8 cellular contexts compared by ENCODE assay signal in genomic region chr4:165872443-165873297, GRCh38. TPM values are rescaled to one million over a fixed set of nuclear protein-coding genes. Genes with fewer than 3 reads are reported as not detected.
DNase-seq lines count a peak whose midpoint lies in the region; ATAC-seq and TF ChIP-seq lines count a peak whose summit lies in the region.

Gene TLL1, plus strand, starts transcription at chr4:165873237. Its CDS starts 668 bp downstream, at chr4:165873905.

- no peak for TF ChIP-seq POLR2A in uterus (IDR thresholded peaks at IDR 0.05)

- H3K27ac Mint-ChIP-seq in chondrocyte (ENCODE audit: unreplicated experiment) (peak within 1 kb of the TSS; percentile 61), natural killer cell (no peak within 1 kb of the TSS)

- peaks cover 21% of the 10 kb centered on the region for H3K27me3 Mint-ChIP-seq in chondrocyte (ENCODE audit: low read depth)
- H3K27me3 Mint-ChIP-seq in natural killer cell (ENCODE audit: low read depth in 2 of 2): peaks cover 22 to 30% of the 10 kb centered on the region in 2 donors

- H3K36me3 ChIP-seq in uterus: no peaks in the 10 kb centered on the region

- DNase-seq in AG04450 (ENCODE audit: low read depth, low spot score) (no peak), chondrocyte (ENCODE audit: low spot score) (peak; percentile 48), lung microvascular endothelial cell (ENCODE audit: low read depth in 2 of 2) (peak; percentile 16 to 83), uterus (no peak), natural killer cell (no peak), CD1c-positive myeloid dendritic cell (ENCODE audit: extremely low spot score) (no peak), SKM-1 (lab: John Stamatoyannopoulos, UW; ENCODE audit: unreplicated experiment) (no peak)

- no peak for TF ChIP-seq CTCF in AG04450 (IDR thresholded peaks at IDR 0.05; ENCODE audit: low read depth, low read length)
- TF ChIP-seq CTCF in chondrocyte (IDR thresholded peaks at IDR 0.05): no peak
- no peak for TF ChIP-seq CTCF in uterus (IDR thresholded peaks at IDR 0.05)
- no peak for TF ChIP-seq CTCF in natural killer cell (IDR thresholded peaks at IDR 0.05)

- H3K4me3 ChIP-seq in AG04450 (ENCODE audit: low read depth, low read length) (peak within 1 kb of the TSS; percentile 25), uterus (peak within 1 kb of the TSS; percentile 27 to 34)

- H3K9me3 ChIP-seq in AG04450 (ENCODE audit: control insufficient read depth, insufficient read depth, low read length) (no peaks in the 10 kb centered on the region; the same call in 1 of the 2 replicates), uterus (no peaks in the 10 kb centered on the region)

- H3K36me3 Mint-ChIP-seq in chondrocyte (ENCODE audit: low read depth): no peaks in the 10 kb centered on the region
- peaks cover 16% of the 10 kb centered on the region for H3K36me3 Mint-ChIP-seq in natural killer cell

- H3K4me1 ChIP-seq in uterus: no peaks in the 10 kb centered on the region

- ATAC-seq in natural killer cell: no peak

- no peak for TF ChIP-seq RAD21 in Ishikawa (IDR thresholded peaks at IDR 0.05; ENCODE audit: low read depth)

- H3K4me1 Mint-ChIP-seq in chondrocyte (ENCODE audit: low read depth) (peaks cover 37% of the 10 kb centered on the region), natural killer cell (no peaks in the 10 kb centered on the region)

- H3K9me3 Mint-ChIP-seq in chondrocyte (ENCODE audit: low read depth): no peaks in the 10 kb centered on the region
- peaks cover 0 to 2% of the 10 kb centered on the region in 2 donors for H3K9me3 Mint-ChIP-seq in natural killer cell

- H3K27me3 ChIP-seq in AG04450 (ENCODE audit: control insufficient read depth, insufficient read depth, low read length) (peaks cover 26% of the 10 kb centered on the region), uterus (no peaks in the 10 kb centered on the region)

- H3K27ac ChIP-seq in AG04450 (ENCODE audit: low read depth, low read length): no peak within 1 kb of the TSS
- peak within 1 kb of the TSS; percentile 43 to 45 for H3K27ac ChIP-seq in uterus

- no peak for TF ChIP-seq EP300 in Ishikawa (IDR thresholded peaks at IDR 0.05; ENCODE audit: borderline replicate concordance)

- POLR2A ChIA-PET in AG04450 (lab: Yijun Ruan, JAX): no interaction called here

- intact Hi-C loops in uterus (cut with DNase I; ENCODE audit: low total_unique reads): no loop called here
- intact Hi-C loops in natural killer cell (cut with micrococcal nuclease): no loop called here

- CTCF ChIA-PET in AG04450 (lab: Charles Lee): no interaction called here

- peak within 1 kb of the TSS; percentile 69 for H3K4me3 Mint-ChIP-seq in chondrocyte (ENCODE audit: unreplicated experiment)
- no peak within 1 kb of the TSS for H3K4me3 Mint-ChIP-seq in natural killer cell

TF ChIP-seq in Ishikawa, 13 proteins besides CTCF, POLR2A, EP300 and RAD21:
- TF ChIP-seq, protein P1, sequence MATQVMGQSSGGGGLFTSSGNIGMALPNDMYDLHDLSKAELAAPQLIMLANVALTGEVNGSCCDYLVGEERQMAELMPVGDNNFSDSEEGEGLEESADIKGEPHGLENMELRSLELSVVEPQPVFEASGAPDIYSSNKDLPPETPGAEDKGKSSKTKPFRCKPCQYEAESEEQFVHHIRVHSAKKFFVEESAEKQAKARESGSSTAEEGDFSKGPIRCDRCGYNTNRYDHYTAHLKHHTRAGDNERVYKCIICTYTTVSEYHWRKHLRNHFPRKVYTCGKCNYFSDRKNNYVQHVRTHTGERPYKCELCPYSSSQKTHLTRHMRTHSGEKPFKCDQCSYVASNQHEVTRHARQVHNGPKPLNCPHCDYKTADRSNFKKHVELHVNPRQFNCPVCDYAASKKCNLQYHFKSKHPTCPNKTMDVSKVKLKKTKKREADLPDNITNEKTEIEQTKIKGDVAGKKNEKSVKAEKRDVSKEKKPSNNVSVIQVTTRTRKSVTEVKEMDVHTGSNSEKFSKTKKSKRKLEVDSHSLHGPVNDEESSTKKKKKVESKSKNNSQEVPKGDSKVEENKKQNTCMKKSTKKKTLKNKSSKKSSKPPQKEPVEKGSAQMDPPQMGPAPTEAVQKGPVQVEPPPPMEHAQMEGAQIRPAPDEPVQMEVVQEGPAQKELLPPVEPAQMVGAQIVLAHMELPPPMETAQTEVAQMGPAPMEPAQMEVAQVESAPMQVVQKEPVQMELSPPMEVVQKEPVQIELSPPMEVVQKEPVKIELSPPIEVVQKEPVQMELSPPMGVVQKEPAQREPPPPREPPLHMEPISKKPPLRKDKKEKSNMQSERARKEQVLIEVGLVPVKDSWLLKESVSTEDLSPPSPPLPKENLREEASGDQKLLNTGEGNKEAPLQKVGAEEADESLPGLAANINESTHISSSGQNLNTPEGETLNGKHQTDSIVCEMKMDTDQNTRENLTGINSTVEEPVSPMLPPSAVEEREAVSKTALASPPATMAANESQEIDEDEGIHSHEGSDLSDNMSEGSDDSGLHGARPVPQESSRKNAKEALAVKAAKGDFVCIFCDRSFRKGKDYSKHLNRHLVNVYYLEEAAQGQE (IDR thresholded peaks at IDR 0.05; ENCODE audit: low read depth): no peak
- TF ChIP-seq CREB1 (IDR thresholded peaks at IDR 0.05; ENCODE audit: low read depth) (no peak), FOXM1 (IDR thresholded peaks at IDR 0.05; ENCODE audit: borderline replicate concordance, low read depth) (no peak), ZBTB7A (IDR thresholded peaks at IDR 0.05; ENCODE audit: low read depth) (no peak), CEBPB (IDR thresholded peaks at IDR 0.05) (no peak), EGR1 (IDR thresholded peaks at IDR 0.05) (no peak), TCF12 (IDR thresholded peaks at IDR 0.05; ENCODE audit: low read depth) (no peak), YY1 (IDR thresholded peaks at IDR 0.05; ENCODE audit: low read depth) (no peak), TAF1 (IDR thresholded peaks at IDR 0.05; ENCODE audit: low read depth) (no peak; the same call in 1 of the 2 replicates), NFIC (IDR thresholded peaks at IDR 0.05) (no peak), MAX (IDR thresholded peaks at IDR 0.05) (peak; percentile 44; the same call in 1 of the 2 replicates)
- TF ChIP-seq, protein P2, sequence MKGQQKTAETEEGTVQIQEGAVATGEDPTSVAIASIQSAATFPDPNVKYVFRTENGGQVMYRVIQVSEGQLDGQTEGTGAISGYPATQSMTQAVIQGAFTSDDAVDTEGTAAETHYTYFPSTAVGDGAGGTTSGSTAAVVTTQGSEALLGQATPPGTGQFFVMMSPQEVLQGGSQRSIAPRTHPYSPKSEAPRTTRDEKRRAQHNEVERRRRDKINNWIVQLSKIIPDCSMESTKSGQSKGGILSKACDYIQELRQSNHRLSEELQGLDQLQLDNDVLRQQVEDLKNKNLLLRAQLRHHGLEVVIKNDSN (IDR thresholded peaks at IDR 0.05): peak; percentile 75

RNA-seq across cellular contexts. Expression of gene TLL1, which starts in this region (rescaled TPM):
- polyA plus RNA-seq in AG04450 (2011; rRNA removed): not detected in 2 replicates
- not detected in 2 replicates for polyA minus RNA-seq in AG04450 (2011; rRNA and poly(A)+ RNA removed)
- total RNA-seq in chondrocyte (2.1 to 16.7 TPM (median 3.4 TPM) in 3 replicates), lung microvascular endothelial cell (13.1 and 37.7 TPM in 2 replicates), uterus (10 to 100 TPM in 3 of 4 donors, 1 to 10 TPM in 1; 9.7 to 16.6 (median 13.8) TPM), natural killer cell (not detected)

Comparison
In these comparisons a context has a peak if more than half of its experiments do, and no peak if none do; other contexts are left out.
1. DNase-seq: peak in chondrocyte (single experiment) and lung microvascular endothelial cell (2 of 2); none in AG04450 (single experiment), uterus (0 of 2), natural killer cell (single experiment), CD1c-positive myeloid dendritic cell (single experiment) and SKM-1 (single experiment).